19 cellular contexts compared by ENCODE assay signal in the genomic region with DNA sequence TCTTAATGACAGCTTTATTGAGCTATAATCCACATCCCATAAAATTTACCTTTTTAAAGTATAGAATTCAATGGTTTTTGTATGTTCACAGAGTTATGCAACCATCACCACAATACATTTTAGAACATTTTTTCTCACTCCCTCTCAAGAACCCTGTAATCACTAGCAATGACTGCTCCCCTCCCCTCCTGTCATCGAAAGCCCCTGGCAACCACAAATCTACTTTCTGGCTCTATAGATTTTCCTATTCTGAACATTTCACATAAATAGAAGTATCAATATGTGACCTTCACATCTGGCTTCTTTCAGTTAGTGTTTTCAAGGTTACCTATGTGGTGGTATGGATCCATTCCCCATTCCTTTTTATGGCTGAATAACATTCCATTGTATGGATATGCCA. TPM values are rescaled to one million over a fixed set of nuclear protein-coding genes. Genes with fewer than 3 reads are reported as not detected.
DNase-seq lines count a peak whose midpoint lies in the region; ATAC-seq, FAIRE-seq and TF ChIP-seq lines count a peak whose summit lies in the region.
"Had no signal": no experiment of that assay in that cellular context is flagged by ENCODE, and none has a peak within 500 bp of the region (broad histone marks: within the 10 kb centered on the region; RNA-seq: fewer than 3 reads in every experiment).

No MANE protein-coding gene starts in this region.

- DNase-seq in T-helper 1 cell: no peak
- DNase-seq in GM12891 (ENCODE audit: insufficient read length, low spot score): no peak
- peak in 1 of 2 donors; percentile 60 for DNase-seq in activated T-cell treated with anti-CD3 and anti-CD28 coated beads, Interleukin-2, amount 50 U/mL, for 72 hours
- peak in 3 of 10 donors; percentile 37 to 68 (median 44) for DNase-seq in naive thymus-derived CD8-positive, alpha-beta T cell
- no peak for DNase-seq in ecto neural progenitor cell (ENCODE audit: low spot score)
- DNase-seq: 8988T, EL, gastrocnemius medialis, Karpas-422, NCI-H82, posterior cingulate gyrus had no signal

- H3K9me3 Mint-ChIP-seq in T-helper 1 cell treated with Interleukin-12 subunit alpha and Interleukin-12 subunit beta and Interleukin-4 antibody, amounts not matched to agents 30 μg/mL and 1 μg/mL, for 36 hours: peaks cover 15% of the 10 kb centered on the region
- H3K9me3 Mint-ChIP-seq in activated T-cell treated with anti-CD3 and anti-CD28 coated beads, Interleukin-2, amount 50 U/mL, for 72 hours: peaks cover 4 to 8% of the 10 kb centered on the region in 2 donors
- H3K9me3 Mint-ChIP-seq in naive thymus-derived CD8-positive, alpha-beta T cell: peaks cover 0 to 11% (median 1%) of the 10 kb centered on the region in 9 donors

- peaks cover 49% of the 10 kb centered on the region for H3K36me3 Mint-ChIP-seq in T-helper 1 cell treated with Interleukin-12 subunit alpha and Interleukin-12 subunit beta and Interleukin-4 antibody, amounts not matched to agents 30 μg/mL and 1 μg/mL, for 36 hours (ENCODE audit: low read depth)
- H3K36me3 Mint-ChIP-seq in activated T-cell treated with anti-CD3 and anti-CD28 coated beads, Interleukin-2, amount 50 U/mL, for 72 hours (ENCODE audit: insufficient read depth in 2 of 2): peaks cover 45 to 62% of the 10 kb centered on the region in 2 donors
- peaks cover 43 to 45% (median 43%) of the 10 kb centered on the region in 3 donors for H3K36me3 Mint-ChIP-seq in naive thymus-derived CD8-positive, alpha-beta T cell

- TF ChIP-seq POLR2A in GM12891 (IDR thresholded peaks at IDR 0.05; ENCODE audit: low read depth, low read length): no peak

- peaks cover 6% of the 10 kb centered on the region for H3K27me3 Mint-ChIP-seq in T-helper 1 cell treated with Interleukin-12 subunit alpha and Interleukin-12 subunit beta and Interleukin-4 antibody, amounts not matched to agents 30 μg/mL and 1 μg/mL, for 36 hours (ENCODE audit: low read depth)
- H3K27me3 Mint-ChIP-seq in activated T-cell treated with anti-CD3 and anti-CD28 coated beads, Interleukin-2, amount 50 U/mL, for 72 hours (ENCODE audit: low read depth): no peaks in the 10 kb centered on the region
- H3K27me3 Mint-ChIP-seq in naive thymus-derived CD8-positive, alpha-beta T cell: no peaks in the 10 kb centered on the region

- peak overlapping the region; percentile 90 for H3K27ac Mint-ChIP-seq in T-helper 1 cell treated with Interleukin-12 subunit alpha and Interleukin-12 subunit beta and Interleukin-4 antibody, amounts not matched to agents 30 μg/mL and 1 μg/mL, for 36 hours
- peak overlapping the region; percentile 89 for H3K27ac Mint-ChIP-seq in activated T-cell treated with anti-CD3 and anti-CD28 coated beads, Interleukin-2, amount 50 U/mL, for 72 hours
- H3K27ac Mint-ChIP-seq in naive thymus-derived CD8-positive, alpha-beta T cell: peak overlapping the region; percentile 95 to 100 (median 100)

- POLR2A ChIA-PET in naive thymus-derived CD8-positive, alpha-beta T cell (lab: Charles Lee): interaction anchor here (1.8 to 37.3 kb wide), 7 partner anchors 8 to 51 kb away, joined by 3 to 2269 read pairs (median 197); no protein-coding TSS in a partner anchor

- ATAC-seq in activated T-cell treated with anti-CD3 and anti-CD28 coated beads, Interleukin-2, amount 50 U/mL, for 72 hours (replicated peaks in 1 of 2): no peak
- ATAC-seq in naive thymus-derived CD8-positive, alpha-beta T cell: peak in 1 of 2 donors; percentile 8
- ATAC-seq in HG02840 (IDR thresholded peaks at IDR 0.05; ENCODE audit: low FRiP score, unreplicated experiment) (no peak), GM19035 (IDR thresholded peaks at IDR 0.05; ENCODE audit: unreplicated experiment) (no peak)
- ATAC-seq: gastrocnemius medialis had no signal

- peaks cover 54% of the 10 kb centered on the region for H3K4me1 Mint-ChIP-seq in T-helper 1 cell treated with Interleukin-12 subunit alpha and Interleukin-12 subunit beta and Interleukin-4 antibody, amounts not matched to agents 30 μg/mL and 1 μg/mL, for 36 hours (ENCODE audit: low read depth)
- peaks cover 55% of the 10 kb centered on the region for H3K4me1 Mint-ChIP-seq in activated T-cell treated with anti-CD3 and anti-CD28 coated beads, Interleukin-2, amount 50 U/mL, for 72 hours (ENCODE audit: low read depth)
- peaks cover 42 to 87% (median 65%) of the 10 kb centered on the region in 4 donors for H3K4me1 Mint-ChIP-seq in naive thymus-derived CD8-positive, alpha-beta T cell

- peak overlapping the region; percentile 92 for H3K4me3 Mint-ChIP-seq in T-helper 1 cell treated with Interleukin-12 subunit alpha and Interleukin-12 subunit beta and Interleukin-4 antibody, amounts not matched to agents 30 μg/mL and 1 μg/mL, for 36 hours
- peak overlapping the region; percentile 89 to 90 for H3K4me3 Mint-ChIP-seq in activated T-cell treated with anti-CD3 and anti-CD28 coated beads, Interleukin-2, amount 50 U/mL, for 72 hours
- peak overlapping the region; percentile 91 to 100 (median 97) for H3K4me3 Mint-ChIP-seq in naive thymus-derived CD8-positive, alpha-beta T cell

- peak; percentile 78 for FAIRE-seq in GM12891 (lab: Jason Lieb, UNC)
- FAIRE-seq: astrocyte, colon had no signal

TF ChIP-seq in GM12891, 5 proteins besides CTCF, POLR2A, EP300 and RAD21:
- TF ChIP-seq POLR2AphosphoS5 (IDR thresholded peaks at IDR 0.05; ENCODE audit: low read depth, low read length) (no peak), TAF1 (IDR thresholded peaks at IDR 0.05; ENCODE audit: low read depth, low read length) (no peak), POU2F2 (IDR thresholded peaks at IDR 0.05; ENCODE audit: low read depth, low read length) (no peak), PAX5 (IDR thresholded peaks at IDR 0.05; ENCODE audit: insufficient read depth, low read length, severe bottlenecking) (no peak), SPI1 (IDR thresholded peaks at IDR 0.05; ENCODE audit: low read depth, low read length) (no peak)

RNA-seq across cellular contexts. Expression of a gene that starts 0.8 kb away (rescaled TPM):
- 156 TPM for polyA plus RNA-seq in GM12891 (2012; ENCODE audit: low read depth, missing spikeins)
- 100 to 1,000 TPM; 311 to 371 TPM for total RNA-seq in activated T-cell treated with anti-CD3 and anti-CD28 coated beads, Interleukin-2, amount 50 U/mL, for 72 hours
- 100 to 1,000 TPM; 571 to 574 TPM for total RNA-seq in naive thymus-derived CD8-positive, alpha-beta T cell
- polyA plus RNA-seq in naive thymus-derived CD8-positive, alpha-beta T cell: 1,000 to 10,000 TPM in 2 of 3 donors, 100 to 1,000 TPM in 1; 897 to 2,008 (median 1,531) TPM
- total RNA-seq: astrocyte, H4, myocyte, smooth muscle cell had no signal
- polyA plus RNA-seq: smooth muscle cell had no signal
